In genomic region chrX:36364262-36364661, GRCh38 we compare ENCODE assay signal across 38 cellular contexts.
"Had no signal": no experiment of that assay in that cellular context is flagged by ENCODE, and none has a peak within 500 bp of the region (broad histone marks: within the 10 kb centered on the region; RNA-seq: fewer than 3 reads in every experiment).

No MANE protein-coding gene starts in this region.

- H3K9me3 Mint-ChIP-seq: activated naive CD4-positive, alpha-beta T cell treated with anti-CD3 and anti-CD28 coated beads, Interleukin-2, amount 10 ng/mL, durations not matched to agents 7 days and 5 days; activated naive CD4-positive, alpha-beta T cell treated with anti-CD3 and anti-CD28 coated beads, Interleukin-2, amount 50 U/mL, for 24 hours; activated naive CD8-positive, alpha-beta T cell treated with anti-CD3 and anti-CD28 coated beads for 36 hours; activated naive CD8-positive, alpha-beta T cell treated with anti-CD3 and anti-CD28 coated beads, Interleukin-2, amount 10 ng/mL, durations not matched to agents 7 days and 5 days; activated T-helper 1 cell treated with anti-CD3 and anti-CD28 coated beads, Interleukin-12 subunit alpha, Interleukin-12 subunit beta, Interleukin-2, Interleukin-4 antibody, amounts not matched to agents 30 ng/mL and 10 ng/mL and 1 ng/mL, durations not matched to agents 14 hours and 24 hours and 36 hours; activated T-helper 17 cell treated with anti-CD3 and anti-CD28 coated beads, Interleukin-2, amount 50 U/mL, for 72 hours; activated T-helper 2 cell treated with anti-CD3 and anti-CD28 coated beads, Interferon-gamma antibody, Interleukin-2, Interleukin-4, amounts not matched to agents 10 μg/mL and 5 μg/mL and 100 μg/mL, durations not matched to agents 14 hours and 24 hours and 36 hours; central memory CD8-positive, alpha-beta T cell had no signal

- H3K27ac Mint-ChIP-seq: activated naive CD4-positive, alpha-beta T cell treated with anti-CD3 and anti-CD28 coated beads for 36 hours; activated naive CD4-positive, alpha-beta T cell treated with anti-CD3 and anti-CD28 coated beads, Interleukin-2, amount 10 ng/mL, durations not matched to agents 7 days and 5 days; activated naive CD4-positive, alpha-beta T cell treated with anti-CD3 and anti-CD28 coated beads, Interleukin-2, amount 50 U/mL, for 24 hours; activated naive CD4-positive, alpha-beta T cell treated with anti-CD3 and anti-CD28 coated beads, Interleukin-2, amount 50 U/mL, for 72 hours; activated naive CD8-positive, alpha-beta T cell; activated naive CD8-positive, alpha-beta T cell treated with anti-CD3 and anti-CD28 coated beads for 36 hours; activated naive CD8-positive, alpha-beta T cell treated with anti-CD3 and anti-CD28 coated beads, Interleukin-2, amount 10 ng/mL, durations not matched to agents 7 days and 5 days; activated naive CD8-positive, alpha-beta T cell treated with anti-CD3 and anti-CD28 coated beads, Interleukin-2, amount 50 U/mL, for 24 hours; activated T-cell treated with anti-CD3 and anti-CD28 coated beads, Interleukin-2, amount 50 U/mL, for 24 hours; activated T-cell treated with anti-CD3 and anti-CD28 coated beads, Interleukin-2, amount 50 U/mL, for 72 hours; activated T-helper 1 cell treated with anti-CD3 and anti-CD28 coated beads, Interleukin-12 subunit alpha, Interleukin-12 subunit beta, Interleukin-2, Interleukin-4 antibody, amounts not matched to agents 30 ng/mL and 10 ng/mL and 1 ng/mL, durations not matched to agents 14 hours and 24 hours and 36 hours; activated T-helper 17 cell treated with anti-CD3 and anti-CD28 coated beads, Interleukin-2, amount 50 U/mL, for 72 hours; activated T-helper 2 cell treated with anti-CD3 and anti-CD28 coated beads, Interferon-gamma antibody, Interleukin-2, Interleukin-4, amounts not matched to agents 10 μg/mL and 5 μg/mL and 100 μg/mL, durations not matched to agents 14 hours and 24 hours and 36 hours; brain had no signal

- H3K4me1 Mint-ChIP-seq: activated naive CD4-positive, alpha-beta T cell treated with anti-CD3 and anti-CD28 coated beads, Interleukin-2, amount 10 ng/mL, durations not matched to agents 7 days and 5 days; activated naive CD4-positive, alpha-beta T cell treated with anti-CD3 and anti-CD28 coated beads, Interleukin-2, amount 50 U/mL, for 24 hours; activated naive CD8-positive, alpha-beta T cell treated with anti-CD3 and anti-CD28 coated beads for 36 hours; activated naive CD8-positive, alpha-beta T cell treated with anti-CD3 and anti-CD28 coated beads, Interleukin-2, amount 10 ng/mL, durations not matched to agents 7 days and 5 days; activated naive CD8-positive, alpha-beta T cell treated with anti-CD3 and anti-CD28 coated beads, Interleukin-2, amount 50 U/mL, for 24 hours; activated T-helper 17 cell treated with anti-CD3 and anti-CD28 coated beads, Interleukin-2, amount 50 U/mL, for 72 hours; brain; central memory CD8-positive, alpha-beta T cell had no signal

- ATAC-seq: activated naive CD4-positive, alpha-beta T cell treated with anti-CD3 and anti-CD28 coated beads, Interleukin-2, amount 50 U/mL, for 72 hours; activated naive CD8-positive, alpha-beta T cell treated with anti-CD3 and anti-CD28 coated beads, Interleukin-2, amount 50 U/mL, for 24 hours; activated T-cell treated with anti-CD3 and anti-CD28 coated beads, Interleukin-2, amount 50 U/mL, for 4 hours; activated T-cell treated with anti-CD3 and anti-CD28 coated beads, Interleukin-2, amount 50 U/mL, for 72 hours; activated T-helper 17 cell treated with anti-CD3 and anti-CD28 coated beads, Interleukin-2, amount 50 U/mL, for 72 hours; body of pancreas had no signal

- H3K36me3 ChIP-seq: adrenal gland, ascending aorta, brain microvascular endothelial cell, breast epithelium, cardiac muscle cell had no signal

- H3K9me3 ChIP-seq: adrenal gland, body of pancreas had no signal

- H3K27me3 Mint-ChIP-seq: activated naive CD4-positive, alpha-beta T cell treated with anti-CD3 and anti-CD28 coated beads, Interleukin-2, amount 10 ng/mL, durations not matched to agents 7 days and 5 days; activated naive CD4-positive, alpha-beta T cell treated with anti-CD3 and anti-CD28 coated beads, Interleukin-2, amount 50 U/mL, for 24 hours; activated naive CD8-positive, alpha-beta T cell; activated naive CD8-positive, alpha-beta T cell treated with anti-CD3 and anti-CD28 coated beads for 36 hours; activated naive CD8-positive, alpha-beta T cell treated with anti-CD3 and anti-CD28 coated beads, Interleukin-2, amount 10 ng/mL, durations not matched to agents 7 days and 5 days; activated naive CD8-positive, alpha-beta T cell treated with anti-CD3 and anti-CD28 coated beads, Interleukin-2, amount 50 U/mL, for 24 hours; activated T-cell treated with anti-CD3 and anti-CD28 coated beads, Interleukin-2, amount 50 U/mL, for 24 hours; activated T-helper 17 cell treated with anti-CD3 and anti-CD28 coated beads, Interleukin-2, amount 50 U/mL, for 72 hours; brain; central memory CD8-positive, alpha-beta T cell had no signal

- H3K27me3 ChIP-seq: adrenal gland, ascending aorta, body of pancreas, brain microvascular endothelial cell, breast epithelium, cardiac muscle cell had no signal

- H3K4me3 Mint-ChIP-seq: activated naive CD4-positive, alpha-beta T cell treated with anti-CD3 and anti-CD28 coated beads for 36 hours; activated naive CD4-positive, alpha-beta T cell treated with anti-CD3 and anti-CD28 coated beads, Interleukin-2, amount 10 ng/mL, durations not matched to agents 7 days and 5 days; activated naive CD4-positive, alpha-beta T cell treated with anti-CD3 and anti-CD28 coated beads, Interleukin-2, amount 50 U/mL, for 24 hours; activated naive CD8-positive, alpha-beta T cell; activated naive CD8-positive, alpha-beta T cell treated with anti-CD3 and anti-CD28 coated beads for 36 hours; activated naive CD8-positive, alpha-beta T cell treated with anti-CD3 and anti-CD28 coated beads, Interleukin-2, amount 10 ng/mL, durations not matched to agents 7 days and 5 days; activated naive CD8-positive, alpha-beta T cell treated with anti-CD3 and anti-CD28 coated beads, Interleukin-2, amount 50 U/mL, for 24 hours; activated T-cell treated with anti-CD3 and anti-CD28 coated beads, Interleukin-2, amount 50 U/mL, for 24 hours; activated T-cell treated with anti-CD3 and anti-CD28 coated beads, Interleukin-2, amount 50 U/mL, for 4 hours; activated T-cell treated with anti-CD3 and anti-CD28 coated beads, Interleukin-2, amount 50 U/mL, for 72 hours; activated T-helper 1 cell treated with anti-CD3 and anti-CD28 coated beads, Interleukin-12 subunit alpha, Interleukin-12 subunit beta, Interleukin-2, Interleukin-4 antibody, amounts not matched to agents 30 ng/mL and 10 ng/mL and 1 ng/mL, durations not matched to agents 14 hours and 24 hours and 36 hours; activated T-helper 17 cell treated with anti-CD3 and anti-CD28 coated beads, Interleukin-2, amount 50 U/mL, for 72 hours; brain; central memory CD8-positive, alpha-beta T cell had no signal

- H3K4me1 ChIP-seq: adrenal gland, ascending aorta, body of pancreas, breast epithelium had no signal

- DNase-seq: activated effector memory CD4-positive, alpha-beta T cell treated with anti-CD3 and anti-CD28 coated beads, Interleukin-2, amount 50 U/mL, for 16 hours; activated effector memory CD4-positive, alpha-beta T cell treated with Interleukin-2 at 50 U/mL for 16 hours; activated gamma-delta T cell; activated gamma-delta T cell treated with Interleukin-2 at 50 U/mL for 16 hours; activated naive CD4-positive, alpha-beta T cell; activated naive CD4-positive, alpha-beta T cell treated with anti-CD3 and anti-CD28 coated beads for 36 hours; activated naive CD4-positive, alpha-beta T cell treated with anti-CD3 and anti-CD28 coated beads, Interleukin-2, amount 10 ng/mL, durations not matched to agents 7 days and 5 days; activated naive CD4-positive, alpha-beta T cell treated with anti-CD3 and anti-CD28 coated beads, Interleukin-2, amount 50 U/mL, for 16 hours; activated naive CD4-positive, alpha-beta T cell treated with Interleukin-2 at 50 U/mL for 16 hours; activated naive CD8-positive, alpha-beta T cell treated with anti-CD3 and anti-CD28 coated beads for 36 hours; activated naive CD8-positive, alpha-beta T cell treated with anti-CD3 and anti-CD28 coated beads, Interleukin-2, amount 10 ng/mL, durations not matched to agents 7 days and 5 days; activated naive CD8-positive, alpha-beta T cell treated with anti-CD3 and anti-CD28 coated beads, Interleukin-2, amount 50 U/mL, for 24 hours; activated T-cell treated with anti-CD3 and anti-CD28 coated beads, Interleukin-2, amount 50 U/mL, for 1 hour; activated T-cell treated with anti-CD3 and anti-CD28 coated beads, Interleukin-2, amount 50 U/mL, for 24 hours; activated T-cell treated with anti-CD3 and anti-CD28 coated beads, Interleukin-2, amount 50 U/mL, for 4 hours; activated T-cell treated with anti-CD3 and anti-CD28 coated beads, Interleukin-2, amount 50 U/mL, for 48 hours; activated T-cell treated with anti-CD3 and anti-CD28 coated beads, Interleukin-2, amount 50 U/mL, for 72 hours; adrenal gland; amniotic stem cell; amygdala; anterior cingulate cortex; aorta; body of pancreas; brain microvascular endothelial cell; central memory CD4-positive, alpha-beta T cell; cerebellar nuclear complex had no signal

- H3K4me3 ChIP-seq: adrenal gland, ascending aorta, body of pancreas, breast epithelium, cardiac muscle cell had no signal

- H3K36me3 Mint-ChIP-seq: activated naive CD4-positive, alpha-beta T cell treated with anti-CD3 and anti-CD28 coated beads, Interleukin-2, amount 10 ng/mL, durations not matched to agents 7 days and 5 days; activated naive CD4-positive, alpha-beta T cell treated with anti-CD3 and anti-CD28 coated beads, Interleukin-2, amount 50 U/mL, for 24 hours; activated naive CD4-positive, alpha-beta T cell treated with anti-CD3 and anti-CD28 coated beads, Interleukin-2, amount 50 U/mL, for 72 hours; activated naive CD8-positive, alpha-beta T cell; activated naive CD8-positive, alpha-beta T cell treated with anti-CD3 and anti-CD28 coated beads for 36 hours; activated naive CD8-positive, alpha-beta T cell treated with anti-CD3 and anti-CD28 coated beads, Interleukin-2, amount 10 ng/mL, durations not matched to agents 7 days and 5 days; brain had no signal

- H3K27ac ChIP-seq: adrenal gland, ascending aorta, body of pancreas, brain microvascular endothelial cell, breast epithelium, cardiac muscle cell had no signal

- FAIRE-seq: bronchial epithelial cell had no signal
